In the genomic region with DNA sequence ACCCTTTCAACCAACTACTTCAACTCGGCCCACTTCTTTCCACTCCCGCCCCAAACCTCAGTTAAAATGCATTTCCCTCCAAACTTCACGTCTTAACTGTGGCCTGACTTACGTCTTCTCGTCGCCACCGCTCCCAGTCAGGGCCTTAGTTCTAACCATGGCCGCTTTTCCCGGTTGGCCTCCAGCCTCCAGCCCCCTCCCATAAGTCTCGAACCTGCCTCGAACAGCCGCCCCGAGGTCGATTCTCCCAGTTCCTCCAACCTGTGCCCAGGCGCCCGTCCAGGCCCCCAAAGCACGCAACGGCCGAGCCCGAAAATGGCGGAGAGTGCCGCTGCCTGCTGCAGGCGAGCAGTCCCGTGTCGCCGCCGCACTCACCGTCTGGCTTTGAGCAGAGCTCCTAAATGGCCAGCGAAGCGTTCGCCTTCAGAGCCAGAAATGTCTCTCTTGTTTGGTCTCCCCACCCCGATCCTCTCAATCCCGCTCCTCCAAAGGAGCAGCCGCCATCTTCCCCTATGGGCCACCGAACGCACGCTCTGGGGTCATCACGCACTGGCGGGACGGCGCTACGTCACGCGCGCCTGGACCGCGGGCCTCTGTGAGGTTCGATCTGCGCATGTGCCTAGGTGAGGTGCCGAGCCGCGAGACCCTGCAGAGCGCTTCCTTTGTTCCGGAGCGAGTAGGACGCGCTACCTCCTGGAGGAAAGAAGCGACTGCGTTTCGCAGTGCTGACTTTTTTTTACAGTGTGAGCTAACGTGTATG, we compare ENCODE assay signal across 1 cellular context.
TF ChIP-seq lines count a peak whose summit lies in the region.

Gene WDR33 (minus strand): TSS at position 535 of the 760 bp plus-strand sequence. CDS start 40,190 bp downstream, outside the sequence.

TF ChIP-seq in HepG2, 621 proteins besides CTCF, POLR2A, EP300 and RAD21 (continued from another document and continues in another):
- peak; percentile 93 for TF ChIP-seq ZNF563 (CRISPR knock-in tag; IDR thresholded peaks at IDR 0.05)
- TF ChIP-seq PBX3 (CRISPR knock-in tag; IDR thresholded peaks at IDR 0.05; ENCODE audit: borderline replicate concordance): 0 out of 2 replicates have a peak, but pooled peaks have one; percentile 64
- TF ChIP-seq ZNF782 (CRISPR knock-in tag; IDR thresholded peaks at IDR 0.05; ENCODE audit: borderline replicate concordance): peak; percentile 97; the same call in 1 of the 2 replicates
- TF ChIP-seq, protein P1, sequence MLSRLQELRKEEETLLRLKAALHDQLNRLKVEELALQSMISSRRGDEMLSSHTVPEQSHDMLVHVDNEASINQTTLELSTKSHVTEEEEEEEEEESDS (CRISPR knock-in tag; IDR thresholded peaks at IDR 0.05; ENCODE audit: borderline replicate concordance): peak; percentile 4; the same call in 1 of the 2 replicates
- TF ChIP-seq ZNF136 (CRISPR knock-in tag; IDR thresholded peaks at IDR 0.05; ENCODE audit: low read depth): no peak; the same call in 1 of the 2 replicates
- TF ChIP-seq ZNF251 (CRISPR knock-in tag; IDR thresholded peaks at IDR 0.05): 0 out of 2 replicates have a peak, but pooled peaks have one; percentile 52
- TF ChIP-seq TARDBP (CRISPR knock-in tag; IDR thresholded peaks at IDR 0.05): peak; percentile 97
- TF ChIP-seq ZBTB10 (CRISPR knock-in tag; IDR thresholded peaks at IDR 0.05; ENCODE audit: borderline replicate concordance): peak; percentile 67; the same call in 1 of the 2 replicates
- TF ChIP-seq ARHGAP35 (CRISPR knock-in tag; IDR thresholded peaks at IDR 0.05; ENCODE audit: borderline replicate concordance): peak; percentile 95; the same call in 1 of the 2 replicates
- TF ChIP-seq ZNF225 (CRISPR knock-in tag; IDR thresholded peaks at IDR 0.05): peak; percentile 96
- TF ChIP-seq ZSCAN31 (CRISPR knock-in tag; IDR thresholded peaks at IDR 0.05; ENCODE audit: low read depth): peak; percentile 94
- no peak for TF ChIP-seq PCBP2 (optimal IDR thresholded peaks at IDR 0.05; ENCODE audit: low read depth, low read length, poor library complexity, severe bottlenecking)
- TF ChIP-seq SMC3 (IDR thresholded peaks at IDR 0.05; ENCODE audit: low read length): 0 out of 2 replicates have a peak, but pooled peaks have one; percentile 36
- TF ChIP-seq MTF1 (CRISPR knock-in tag; IDR thresholded peaks at IDR 0.05): 0 out of 2 replicates have a peak, but pooled peaks have one; percentile 28
- peak; percentile 89; the same call in 1 of the 2 replicates for TF ChIP-seq MTF2 (CRISPR knock-in tag; IDR thresholded peaks at IDR 0.05; ENCODE audit: borderline replicate concordance)
- TF ChIP-seq TCF7L2 (IDR thresholded peaks at IDR 0.05; ENCODE audit: low read depth, low read length): no peak
- 0 out of 2 replicates have a peak, but pooled peaks have one; percentile 69 for TF ChIP-seq ZBTB46 (CRISPR knock-in tag; IDR thresholded peaks at IDR 0.05; ENCODE audit: borderline replicate concordance)
- TF ChIP-seq GPBP1L1 (CRISPR knock-in tag; IDR thresholded peaks at IDR 0.05): no peak
- peak; percentile 97 for TF ChIP-seq SALL1 (CRISPR knock-in tag; IDR thresholded peaks at IDR 0.05)
- TF ChIP-seq, protein P2, sequence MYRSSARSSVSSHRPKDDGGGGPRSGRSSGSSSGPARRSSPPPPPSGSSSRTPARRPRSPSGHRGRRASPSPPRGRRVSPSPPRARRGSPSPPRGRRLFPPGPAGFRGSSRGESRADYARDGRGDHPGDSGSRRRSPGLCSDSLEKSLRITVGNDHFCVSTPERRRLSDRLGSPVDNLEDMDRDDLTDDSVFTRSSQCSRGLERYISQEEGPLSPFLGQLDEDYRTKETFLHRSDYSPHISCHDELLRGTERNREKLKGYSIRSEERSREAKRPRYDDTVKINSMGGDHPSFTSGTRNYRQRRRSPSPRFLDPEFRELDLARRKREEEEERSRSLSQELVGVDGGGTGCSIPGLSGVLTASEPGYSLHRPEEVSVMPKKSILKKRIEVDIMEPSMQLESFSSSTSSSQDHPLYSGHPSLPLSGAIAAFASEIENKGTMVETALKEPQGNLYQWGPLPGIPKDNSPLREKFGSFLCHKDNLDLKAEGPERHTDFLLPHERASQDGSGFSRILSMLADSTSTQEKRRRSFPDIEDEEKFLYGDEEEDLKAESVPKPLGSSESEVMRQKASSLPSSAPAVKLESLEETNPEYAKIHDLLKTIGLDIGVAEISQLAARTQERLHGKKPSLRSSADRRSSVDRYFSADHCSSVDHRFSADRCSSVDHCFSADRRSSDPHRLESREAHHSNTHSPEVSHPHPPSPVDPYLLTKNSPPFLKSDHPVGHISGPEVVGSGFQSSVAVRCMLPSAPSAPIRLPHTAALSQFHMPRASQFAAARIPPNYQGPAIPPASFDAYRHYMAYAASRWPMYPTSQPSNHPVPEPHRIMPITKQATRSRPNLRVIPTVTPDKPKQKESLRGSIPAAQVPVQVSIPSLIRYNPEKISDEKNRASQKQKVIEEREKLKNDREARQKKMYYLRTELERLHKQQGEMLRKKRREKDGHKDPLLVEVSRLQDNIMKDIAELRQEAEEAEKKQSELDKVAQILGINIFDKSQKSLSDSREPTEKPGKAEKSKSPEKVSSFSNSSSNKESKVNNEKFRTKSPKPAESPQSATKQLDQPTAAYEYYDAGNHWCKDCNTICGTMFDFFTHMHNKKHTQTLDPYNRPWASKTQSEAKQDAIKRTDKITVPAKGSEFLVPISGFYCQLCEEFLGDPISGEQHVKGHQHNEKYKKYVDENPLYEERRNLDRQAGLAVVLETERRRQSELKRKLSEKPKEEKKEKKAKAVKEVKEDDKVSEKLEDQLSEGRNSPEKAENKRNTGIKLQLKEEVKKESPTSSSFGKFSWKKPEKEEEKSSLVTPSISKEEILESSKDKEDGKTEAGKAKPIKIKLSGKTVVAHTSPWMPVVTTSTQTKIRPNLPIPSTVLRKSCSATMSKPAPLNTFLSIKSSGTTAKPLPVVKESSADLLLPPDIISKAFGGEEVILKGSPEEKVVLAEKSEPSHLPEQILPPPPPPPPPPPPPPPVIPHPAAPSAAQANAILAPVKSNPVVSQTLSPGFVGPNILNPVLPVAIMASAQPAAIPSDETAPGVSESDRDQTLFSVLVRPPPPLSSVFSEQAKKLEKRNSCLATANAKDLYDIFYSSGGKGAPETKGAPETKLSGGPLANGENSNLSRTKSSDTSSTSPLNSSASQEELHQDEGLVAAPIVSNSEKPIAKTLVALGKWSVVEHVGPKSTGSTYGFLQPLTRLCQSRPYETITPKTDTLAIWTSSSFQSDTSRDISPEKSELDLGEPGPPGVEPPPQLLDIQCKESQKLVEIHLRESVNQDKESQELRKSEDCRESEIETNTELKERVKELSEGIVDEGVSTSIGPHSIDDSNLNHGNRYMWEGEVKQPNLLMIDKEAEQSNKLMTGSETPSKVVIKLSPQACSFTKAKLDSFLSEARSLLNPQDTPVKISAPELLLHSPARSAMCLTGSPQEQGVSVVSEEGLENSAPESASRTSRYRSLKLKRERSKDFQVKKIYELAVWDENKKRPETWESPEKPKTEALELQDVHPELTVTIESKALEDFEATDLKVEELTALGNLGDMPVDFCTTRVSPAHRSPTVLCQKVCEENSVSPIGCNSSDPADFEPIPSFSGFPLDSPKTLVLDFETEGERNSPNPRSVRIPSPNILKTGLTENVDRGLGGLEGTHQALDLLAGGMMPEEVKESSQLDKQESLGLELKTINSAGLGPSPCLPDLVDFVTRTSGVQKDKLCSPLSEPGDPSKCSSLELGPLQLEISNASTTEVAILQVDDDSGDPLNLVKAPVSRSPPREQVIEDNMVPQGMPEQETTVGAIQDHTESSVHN (CRISPR knock-in tag; IDR thresholded peaks at IDR 0.05): peak; percentile 77; the same call in 1 of the 2 replicates
- TF ChIP-seq NBN (conservative IDR thresholded peaks at IDR 0.05): no peak
- no peak for TF ChIP-seq HDAC6 (IDR thresholded peaks at IDR 0.05; ENCODE audit: low read depth, low read length)
- TF ChIP-seq NFIB (CRISPR knock-in tag; IDR thresholded peaks at IDR 0.05; ENCODE audit: borderline replicate concordance): no peak
- TF ChIP-seq ZFP1 (CRISPR knock-in tag; IDR thresholded peaks at IDR 0.05): peak; percentile 87; the same call in 1 of the 2 replicates
- TF ChIP-seq, protein P3, sequence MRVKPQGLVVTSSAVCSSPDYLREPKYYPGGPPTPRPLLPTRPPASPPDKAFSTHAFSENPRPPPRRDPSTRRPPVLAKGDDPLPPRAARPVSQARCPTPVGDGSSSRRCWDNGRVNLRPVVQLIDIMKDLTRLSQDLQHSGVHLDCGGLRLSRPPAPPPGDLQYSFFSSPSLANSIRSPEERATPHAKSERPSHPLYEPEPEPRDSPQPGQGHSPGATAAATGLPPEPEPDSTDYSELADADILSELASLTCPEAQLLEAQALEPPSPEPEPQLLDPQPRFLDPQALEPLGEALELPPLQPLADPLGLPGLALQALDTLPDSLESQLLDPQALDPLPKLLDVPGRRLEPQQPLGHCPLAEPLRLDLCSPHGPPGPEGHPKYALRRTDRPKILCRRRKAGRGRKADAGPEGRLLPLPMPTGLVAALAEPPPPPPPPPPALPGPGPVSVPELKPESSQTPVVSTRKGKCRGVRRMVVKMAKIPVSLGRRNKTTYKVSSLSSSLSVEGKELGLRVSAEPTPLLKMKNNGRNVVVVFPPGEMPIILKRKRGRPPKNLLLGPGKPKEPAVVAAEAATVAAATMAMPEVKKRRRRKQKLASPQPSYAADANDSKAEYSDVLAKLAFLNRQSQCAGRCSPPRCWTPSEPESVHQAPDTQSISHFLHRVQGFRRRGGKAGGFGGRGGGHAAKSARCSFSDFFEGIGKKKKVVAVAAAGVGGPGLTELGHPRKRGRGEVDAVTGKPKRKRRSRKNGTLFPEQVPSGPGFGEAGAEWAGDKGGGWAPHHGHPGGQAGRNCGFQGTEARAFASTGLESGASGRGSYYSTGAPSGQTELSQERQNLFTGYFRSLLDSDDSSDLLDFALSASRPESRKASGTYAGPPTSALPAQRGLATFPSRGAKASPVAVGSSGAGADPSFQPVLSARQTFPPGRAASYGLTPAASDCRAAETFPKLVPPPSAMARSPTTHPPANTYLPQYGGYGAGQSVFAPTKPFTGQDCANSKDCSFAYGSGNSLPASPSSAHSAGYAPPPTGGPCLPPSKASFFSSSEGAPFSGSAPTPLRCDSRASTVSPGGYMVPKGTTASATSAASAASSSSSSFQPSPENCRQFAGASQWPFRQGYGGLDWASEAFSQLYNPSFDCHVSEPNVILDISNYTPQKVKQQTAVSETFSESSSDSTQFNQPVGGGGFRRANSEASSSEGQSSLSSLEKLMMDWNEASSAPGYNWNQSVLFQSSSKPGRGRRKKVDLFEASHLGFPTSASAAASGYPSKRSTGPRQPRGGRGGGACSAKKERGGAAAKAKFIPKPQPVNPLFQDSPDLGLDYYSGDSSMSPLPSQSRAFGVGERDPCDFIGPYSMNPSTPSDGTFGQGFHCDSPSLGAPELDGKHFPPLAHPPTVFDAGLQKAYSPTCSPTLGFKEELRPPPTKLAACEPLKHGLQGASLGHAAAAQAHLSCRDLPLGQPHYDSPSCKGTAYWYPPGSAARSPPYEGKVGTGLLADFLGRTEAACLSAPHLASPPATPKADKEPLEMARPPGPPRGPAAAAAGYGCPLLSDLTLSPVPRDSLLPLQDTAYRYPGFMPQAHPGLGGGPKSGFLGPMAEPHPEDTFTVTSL (CRISPR knock-in tag; IDR thresholded peaks at IDR 0.05; ENCODE audit: borderline replicate concordance): no peak; the same call in 1 of the 2 replicates
- TF ChIP-seq SAFB2 (CRISPR knock-in tag; IDR thresholded peaks at IDR 0.05; ENCODE audit: borderline replicate concordance, low read depth): peak; percentile 98
- TF ChIP-seq ZNF543 (CRISPR knock-in tag; IDR thresholded peaks at IDR 0.05): peak; percentile 92
- no peak for TF ChIP-seq ZC3H4 (CRISPR knock-in tag; IDR thresholded peaks at IDR 0.05; ENCODE audit: borderline replicate concordance)
- TF ChIP-seq SP140L (CRISPR knock-in tag; IDR thresholded peaks at IDR 0.05; ENCODE audit: borderline replicate concordance): peak; percentile 76; the same call in 1 of the 2 replicates
